17 cellular contexts compared by ENCODE assay signal in genomic region chr3:194637541-194638400, GRCh38.
"Had no signal": no experiment of that assay in that cellular context is flagged by ENCODE, and none has a peak within 500 bp of the region (broad histone marks: within the 10 kb centered on the region; RNA-seq: fewer than 3 reads in every experiment).

No MANE protein-coding gene starts in this region.

- FAIRE-seq: endometrium had no signal

- H3K4me3 Mint-ChIP-seq: activated T-cell treated with anti-CD3 and anti-CD28 coated beads, Interleukin-2, amount 50 U/mL, for 72 hours; T-helper 17 cell had no signal

- H3K4me2 ChIP-seq: smooth muscle cell had no signal

- H3K27me3 Mint-ChIP-seq: T-helper 17 cell had no signal

- H3K9ac ChIP-seq: parathyroid adenoma had no signal

- H3K36me3 ChIP-seq: WERI-Rb-1 had no signal

- H3K9me3 ChIP-seq: lower lobe of right lung, suprapubic skin, upper lobe of left lung had no signal

- H3K27ac ChIP-seq: lower lobe of right lung, parathyroid adenoma, suprapubic skin, WERI-Rb-1 had no signal

- H3K9me3 Mint-ChIP-seq: activated T-cell treated with anti-CD3 and anti-CD28 coated beads, Interleukin-2, amount 50 U/mL, for 72 hours had no signal

- H3K27me3 ChIP-seq: cardiac muscle cell, suprapubic skin, upper lobe of left lung had no signal

- ATAC-seq: activated T-cell treated with anti-CD3 and anti-CD28 coated beads, Interleukin-2, amount 50 U/mL, for 72 hours; left cardiac atrium; lower lobe of right lung; stimulated activated naive CD8-positive, alpha-beta T cell treated with anti-CD3 and anti-CD28 coated beads, Interleukin-15, Interleukin-2, amounts not matched to agents 100 U/mL and 50 U/mL, for 24 hours; T-helper 17 cell had no signal

- H3K27ac Mint-ChIP-seq: activated T-cell treated with anti-CD3 and anti-CD28 coated beads, Interleukin-2, amount 50 U/mL, for 72 hours had no signal

- H3K4me1 ChIP-seq: parathyroid adenoma had no signal

- H2AFZ ChIP-seq: parathyroid adenoma had no signal

- H3K79me2 ChIP-seq: parathyroid adenoma had no signal

- DNase-seq: activated CD4-positive, alpha-beta T cell treated with anti-CD3 and anti-CD28 coated beads, Interleukin-2, amount 50 U/mL, for 48 hours; activated gamma-delta T cell treated with Interleukin-2 at 50 U/mL for 16 hours; activated T-cell treated with anti-CD3 and anti-CD28 coated beads, Interleukin-2, amount 50 U/mL, for 72 hours; left cardiac atrium; lower lobe of right lung; midbrain; stimulated activated CD4-positive, alpha-beta T cell treated with anti-CD3 and anti-CD28 coated beads, Interleukin-4, amount 100 ng/mL, for 4 hours; stimulated activated CD8-positive, alpha-beta memory T cell treated with anti-CD3 and anti-CD28 coated beads, Interleukin-4, amount 100 ng/mL, for 48 hours; stimulated activated naive CD8-positive, alpha-beta T cell treated with anti-CD3 and anti-CD28 coated beads, Interleukin-15, Interleukin-2, amounts not matched to agents 100 U/mL and 50 U/mL, for 24 hours; T-helper 17 cell; upper lobe of left lung; WERI-Rb-1 had no signal

- H3K4me3 ChIP-seq: cardiac muscle cell, lower lobe of right lung, smooth muscle cell, suprapubic skin, upper lobe of left lung had no signal
